Comparison of ENCODE assay signal across 30 cellular contexts in the genomic region with DNA sequence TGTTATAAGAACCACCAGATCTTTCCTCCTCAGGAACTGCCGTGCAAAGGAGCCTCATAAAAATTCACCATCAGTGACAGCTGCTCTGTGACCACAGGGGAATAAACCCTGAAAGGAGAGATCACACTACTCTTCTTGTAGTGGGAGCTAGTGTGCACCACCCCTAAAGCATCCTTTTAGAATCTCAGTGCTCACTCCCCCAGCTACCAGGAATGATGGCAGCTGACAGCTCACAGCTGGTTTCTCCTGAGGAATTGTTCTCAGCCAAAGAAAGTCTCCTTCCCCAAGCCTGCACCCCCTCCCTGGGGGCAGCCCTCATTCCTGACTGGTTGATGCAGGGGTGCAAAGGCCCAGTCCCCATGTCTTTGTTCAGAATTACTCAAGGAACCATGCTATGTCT. TPM values are rescaled to one million over a fixed set of nuclear protein-coding genes. Genes with fewer than 3 reads are reported as not detected.
"Had no signal": no experiment of that assay in that cellular context is flagged by ENCODE, and none has a peak within 500 bp of the region (broad histone marks: within the 10 kb centered on the region; RNA-seq: fewer than 3 reads in every experiment).

No MANE protein-coding gene starts in this region.

- H3K27ac Mint-ChIP-seq: immature natural killer cell; natural killer cell treated with Interleukin-12 subunit alpha and Interleukin-12 subunit beta and Interleukin-15 and Interleukin-18, amount 100 ng/mL, for 72 hours; stimulated activated memory B cell treated with anti-CD40 and anti-IgM and Interleukin-4, amounts not matched to agents 10 μg/mL and 1 μg/mL and 100 μg/mL, for 72 hours; stimulated activated naive CD8-positive, alpha-beta T cell treated with anti-CD3 and anti-CD28 coated beads, Interleukin-15, amount 100 ng/mL, for 72 hours had no signal

- H3K27me3 Mint-ChIP-seq: stimulated activated memory B cell treated with anti-CD40 and anti-IgM and Interleukin-4, amounts not matched to agents 10 μg/mL and 1 μg/mL and 100 μg/mL, for 72 hours had no signal

- H3K4me3 ChIP-seq: left ventricle myocardium inferior, lung, mucosa of descending colon, pancreas, psoas muscle, right lobe of liver, smooth muscle cell, testis, thyroid gland, transverse colon, upper lobe of left lung, uterus had no signal

- H3K4me1 Mint-ChIP-seq: immature natural killer cell; naive thymus-derived CD4-positive, alpha-beta T cell; stimulated activated memory B cell treated with anti-CD40 and anti-IgM and Interleukin-4, amounts not matched to agents 10 μg/mL and 1 μg/mL and 100 μg/mL, for 72 hours; stimulated activated naive CD8-positive, alpha-beta T cell treated with anti-CD3 and anti-CD28 coated beads, Interleukin-15, amount 100 ng/mL, for 72 hours had no signal

- H3K4me3 Mint-ChIP-seq: immature natural killer cell; naive thymus-derived CD4-positive, alpha-beta T cell; natural killer cell treated with Interleukin-12 subunit alpha and Interleukin-12 subunit beta and Interleukin-15 and Interleukin-18, amount 100 ng/mL, for 72 hours; neural crest cell; stimulated activated memory B cell treated with anti-CD40 and anti-IgM and Interleukin-4, amounts not matched to agents 10 μg/mL and 1 μg/mL and 100 μg/mL, for 72 hours; stimulated activated naive CD8-positive, alpha-beta T cell treated with anti-CD3 and anti-CD28 coated beads, Interleukin-15, amount 100 ng/mL, for 72 hours had no signal

- ATAC-seq: naive thymus-derived CD4-positive, alpha-beta T cell; natural killer cell treated with Interleukin-12 subunit alpha and Interleukin-12 subunit beta and Interleukin-15 and Interleukin-18, amount 100 ng/mL, for 72 hours; pancreas; psoas muscle; right lobe of liver; stimulated activated memory B cell treated with anti-CD40 and anti-IgM and Interleukin-4, amounts not matched to agents 10 μg/mL and 1 μg/mL and 100 μg/mL, for 72 hours; stimulated activated naive CD8-positive, alpha-beta T cell treated with anti-CD3 and anti-CD28 coated beads, Interleukin-15, amount 100 ng/mL, for 72 hours had no signal

- H3K27me3 ChIP-seq: pancreas, right lobe of liver, testis, thyroid gland, transverse colon, upper lobe of left lung, uterus had no signal

- H3K27ac ChIP-seq: left ventricle myocardium inferior, pancreas, psoas muscle, right lobe of liver, testis, thyroid gland, transverse colon, upper lobe of left lung, uterus had no signal

- H3K36me3 ChIP-seq: left ventricle myocardium inferior, pancreas, right lobe of liver, thyroid gland, transverse colon, upper lobe of left lung, uterus had no signal

- DNase-seq: hypothalamus; immature natural killer cell; kidney; left ventricle myocardium inferior; mesendoderm; midbrain; naive thymus-derived CD4-positive, alpha-beta T cell; pancreas; posterior cingulate gyrus; psoas muscle; right lobe of liver; stimulated activated CD4-positive, alpha-beta T cell treated with anti-CD3 and anti-CD28 coated beads, Interleukin-1b, Interleukin-23, amount 100 ng/mL, for 48 hours; stimulated activated CD4-positive, alpha-beta T cell treated with anti-CD3 and anti-CD28 coated beads, Interleukin-2, amount 100 ng/mL, for 48 hours; stimulated activated CD4-positive, alpha-beta T cell treated with anti-CD3 and anti-CD28 coated beads, Interleukin-4, amount 100 ng/mL, for 4 hours; stimulated activated CD8-positive, alpha-beta memory T cell treated with anti-CD3 and anti-CD28 coated beads, Interleukin-4, amount 100 ng/mL, for 48 hours; stimulated activated naive CD4-positive, alpha-beta T cell treated with Interleukin-2 at 50 U/mL for 16 hours; stimulated activated naive CD8-positive, alpha-beta T cell treated with anti-CD3 and anti-CD28 coated beads, Interleukin-15, amount 100 ng/mL, for 72 hours; substantia nigra; testis; thyroid gland; transverse colon; upper lobe of left lung; uterus had no signal

- H3K36me3 Mint-ChIP-seq: immature natural killer cell; naive thymus-derived CD4-positive, alpha-beta T cell; natural killer cell treated with Interleukin-12 subunit alpha and Interleukin-12 subunit beta and Interleukin-15 and Interleukin-18, amount 100 ng/mL, for 72 hours; stimulated activated memory B cell treated with anti-CD40 and anti-IgM and Interleukin-4, amounts not matched to agents 10 μg/mL and 1 μg/mL and 100 μg/mL, for 72 hours had no signal

- H3K9me3 Mint-ChIP-seq: natural killer cell treated with Interleukin-12 subunit alpha and Interleukin-12 subunit beta and Interleukin-15 and Interleukin-18, amount 100 ng/mL, for 72 hours; stimulated activated memory B cell treated with anti-CD40 and anti-IgM and Interleukin-4, amounts not matched to agents 10 μg/mL and 1 μg/mL and 100 μg/mL, for 72 hours had no signal

- H3K4me1 ChIP-seq: left ventricle myocardium inferior, pancreas, psoas muscle, right lobe of liver, testis, transverse colon, upper lobe of left lung, uterus had no signal

- H3K9me3 ChIP-seq: left ventricle myocardium inferior, mucosa of descending colon, pancreas, psoas muscle, right lobe of liver, testis, thyroid gland, uterus had no signal

RNA-seq across cellular contexts. Expression of a gene that starts 18.7 kb away (rescaled TPM):
- total RNA-seq: myocyte; naive thymus-derived CD4-positive, alpha-beta T cell had no signal
- polyA plus RNA-seq: immature natural killer cell; naive thymus-derived CD4-positive, alpha-beta T cell had no signal
